1 cellular context compared by ENCODE assay signal in genomic region chr20:31605031-31605901, GRCh38.
TF ChIP-seq lines count a peak whose summit lies in the region.

Gene ID1, plus strand, starts transcription at chr20:31605289. Its CDS starts 99 bp downstream, at chr20:31605388.

TF ChIP-seq in WTC11, 78 proteins besides CTCF, POLR2A, EP300 and RAD21 (continued from another document):
- peak; percentile 32; the same call in 1 of the 2 replicates for TF ChIP-seq ZNF281 (CRISPR knock-in tag; IDR thresholded peaks at IDR 0.05)
- TF ChIP-seq ERG (CRISPR knock-in tag; IDR thresholded peaks at IDR 0.05): no peak
- no peak for TF ChIP-seq NR3C1 (CRISPR knock-in tag; conservative IDR thresholded peaks at IDR 0.05; ENCODE audit: low read depth)
- 0 out of 2 replicates have a peak, but pooled peaks have one; percentile 19 for TF ChIP-seq ZNF317 (CRISPR knock-in tag; IDR thresholded peaks at IDR 0.05; ENCODE audit: borderline replicate concordance, low read depth)
- TF ChIP-seq CREB1 (CRISPR knock-in tag; IDR thresholded peaks at IDR 0.05): no peak
- TF ChIP-seq IRF1 (CRISPR knock-in tag; IDR thresholded peaks at IDR 0.05): 0 out of 2 replicates have a peak, but pooled peaks have one; percentile 25
- no peak for TF ChIP-seq KAT7 (CRISPR knock-in tag; IDR thresholded peaks at IDR 0.05; ENCODE audit: borderline replicate concordance)
- no peak for TF ChIP-seq RELA (CRISPR knock-in tag; IDR thresholded peaks at IDR 0.05; ENCODE audit: borderline replicate concordance)
- 0 out of 2 replicates have a peak, but pooled peaks have one; percentile 16 for TF ChIP-seq FOXK1 (CRISPR knock-in tag; IDR thresholded peaks at IDR 0.05)
- no peak for TF ChIP-seq PRDM15 (CRISPR knock-in tag; IDR thresholded peaks at IDR 0.05)
- TF ChIP-seq ZNF219 (CRISPR knock-in tag; IDR thresholded peaks at IDR 0.05; ENCODE audit: borderline replicate concordance): peak; percentile 68; the same call in 1 of the 2 replicates
- TF ChIP-seq TP53 (CRISPR knock-in tag; IDR thresholded peaks at IDR 0.05): 0 out of 2 replicates have a peak, but pooled peaks have one; percentile 30
- TF ChIP-seq ZNF396 (CRISPR knock-in tag; IDR thresholded peaks at IDR 0.05; ENCODE audit: borderline replicate concordance): no peak
- 0 out of 2 replicates have a peak, but pooled peaks have one; percentile 23 for TF ChIP-seq CBFB (CRISPR knock-in tag; IDR thresholded peaks at IDR 0.05; ENCODE audit: low read depth)
- TF ChIP-seq PRRX2 (CRISPR knock-in tag; IDR thresholded peaks at IDR 0.05): no peak
- TF ChIP-seq NFATC4 (CRISPR knock-in tag; IDR thresholded peaks at IDR 0.05): no peak
- TF ChIP-seq E2F1 (CRISPR knock-in tag; IDR thresholded peaks at IDR 0.05): 0 out of 2 replicates have a peak, but pooled peaks have one; percentile 44
- TF ChIP-seq NR1H2 (CRISPR knock-in tag; IDR thresholded peaks at IDR 0.05): no peak
- no peak for TF ChIP-seq ZBTB43 (CRISPR knock-in tag; IDR thresholded peaks at IDR 0.05)
